30 cellular contexts compared by ENCODE assay signal in genomic region chr13:36369268-36370107, GRCh38. TPM values are rescaled to one million over a fixed set of nuclear protein-coding genes. Genes with fewer than 3 reads are reported as not detected.
DNase-seq lines count a peak whose midpoint lies in the region; ATAC-seq and TF ChIP-seq lines count a peak whose summit lies in the region.
"Had no signal": no experiment of that assay in that cellular context is flagged by ENCODE, and none has a peak within 500 bp of the region (broad histone marks: within the 10 kb centered on the region; RNA-seq: fewer than 3 reads in every experiment).

No MANE protein-coding gene starts in this region.

- peaks cover 20% of the 10 kb centered on the region for H3K9me3 Mint-ChIP-seq in WTC11
- H3K9me3 Mint-ChIP-seq: activated CD4-positive, alpha-beta memory T cell treated with anti-CD3 and anti-CD28 coated beads for 36 hours; activated naive CD4-positive, alpha-beta T cell treated with anti-CD3 and anti-CD28 coated beads, Interleukin-2, amount 50 U/mL, for 24 hours; activated T-cell treated with anti-CD3 and anti-CD28 coated beads, Interleukin-2, amount 50 U/mL, for 4 hours; natural killer cell treated with Interleukin-12 subunit alpha and Interleukin-12 subunit beta and Interleukin-15 and Interleukin-18, amount 100 ng/mL, for 72 hours had no signal

- no peaks in the 10 kb centered on the region for H3K27me3 ChIP-seq in right atrium auricular region
- H3K27me3 ChIP-seq: brain microvascular endothelial cell, SJSA1, spleen had no signal

- peaks cover 5% of the 10 kb centered on the region for H3K4me1 Mint-ChIP-seq in WTC11
- H3K4me1 Mint-ChIP-seq: activated naive CD4-positive, alpha-beta T cell treated with anti-CD3 and anti-CD28 coated beads, Interleukin-2, amount 50 U/mL, for 24 hours had no signal

- no peaks in the 10 kb centered on the region; the same call in 1 of the 2 replicates for H3K27me3 Mint-ChIP-seq in WTC11 (ENCODE audit: low read depth)
- H3K27me3 Mint-ChIP-seq: activated naive CD4-positive, alpha-beta T cell treated with anti-CD3 and anti-CD28 coated beads, Interleukin-2, amount 50 U/mL, for 24 hours had no signal

- intact Hi-C loops in Right ventricle myocardium superior (cut with DNase I), result no loop called here

- no peak overlapping the region for H3K4me3 Mint-ChIP-seq in WTC11
- H3K4me3 Mint-ChIP-seq: activated CD4-positive, alpha-beta memory T cell treated with anti-CD3 and anti-CD28 coated beads for 36 hours; activated naive CD4-positive, alpha-beta T cell treated with anti-CD3 and anti-CD28 coated beads, Interleukin-2, amount 50 U/mL, for 24 hours; activated T-cell treated with anti-CD3 and anti-CD28 coated beads, Interleukin-2, amount 50 U/mL, for 4 hours; natural killer cell treated with Interleukin-12 subunit alpha and Interleukin-12 subunit beta and Interleukin-15 and Interleukin-18, amount 100 ng/mL, for 72 hours had no signal

- peaks cover 24% of the 10 kb centered on the region for H3K36me3 Mint-ChIP-seq in WTC11
- H3K36me3 Mint-ChIP-seq: activated CD4-positive, alpha-beta memory T cell treated with anti-CD3 and anti-CD28 coated beads for 36 hours; natural killer cell treated with Interleukin-12 subunit alpha and Interleukin-12 subunit beta and Interleukin-15 and Interleukin-18, amount 100 ng/mL, for 72 hours had no signal

- H3K9me3 ChIP-seq in right atrium auricular region, result no peaks in the 10 kb centered on the region
- H3K9me3 ChIP-seq: SJSA1, spleen had no signal

- H3K36me3 ChIP-seq in right atrium auricular region, result no peaks in the 10 kb centered on the region
- H3K36me3 ChIP-seq: brain microvascular endothelial cell, SJSA1, spleen, WERI-Rb-1 had no signal

- no peak for DNase-seq in Right ventricle myocardium superior
- DNase-seq in right atrium auricular region (ENCODE audit: low spot score), result no peak
- DNase-seq in epidermal melanocyte (ENCODE audit: insufficient read length, low spot score), result peak; percentile 51
- peak; percentile 58 for DNase-seq in kidney tubule cell (ENCODE audit: low spot score)
- no peak for DNase-seq in WTC11 (ENCODE audit: low spot score)
- DNase-seq in LoVo (ENCODE audit: low spot score), result no peak
- no peak for DNase-seq in NCI-H187 treated with DMSO at 0.1 percent for 48 hours (lab: John Stamatoyannopoulos, UW)
- DNase-seq: 8988T; activated CD4-positive, alpha-beta memory T cell treated with anti-CD3 and anti-CD28 coated beads for 36 hours; activated T-cell treated with anti-CD3 and anti-CD28 coated beads, Interleukin-2, amount 50 U/mL, for 4 hours; brain microvascular endothelial cell; dermis blood vessel endothelial cell; GF-D8; mesendoderm; NCI-H1417 treated with DMSO at 0.1 percent for 48 hours; NCI-H2171 treated with DMSO at 0.1 percent for 48 hours; NCI-H748 treated with DMSO at 0.1 percent for 48 hours; spleen; stimulated activated CD4-positive, alpha-beta T cell treated with anti-CD3 and anti-CD28 coated beads, Interleukin-4, amount 100 ng/mL, for 4 hours; T-helper 2 cell; WERI-Rb-1 had no signal

- H3K27ac ChIP-seq in right atrium auricular region, result peak overlapping the region in 1 of 2 donors; percentile 27
- peak overlapping the region; percentile 95 for H3K27ac ChIP-seq in temporal lobe (ENCODE audit: low read depth, low read length)
- H3K27ac ChIP-seq: brain microvascular endothelial cell, C4-2B, epithelial cell of prostate, SJSA1, spleen, WERI-Rb-1 had no signal

- no peak overlapping the region for H3K4me3 ChIP-seq in right atrium auricular region
- H3K4me3 ChIP-seq: GM12878, SJSA1, spleen had no signal

- CTCF ChIA-PET in WTC11 (lab: Charles Lee), result interaction anchor here (1.5 kb wide), 1 partner anchor 23 kb away, joined by 3 read pairs; no protein-coding TSS in a partner anchor

- H3K4me1 ChIP-seq in right atrium auricular region, result no peaks in the 10 kb centered on the region
- H3K4me1 ChIP-seq: SJSA1, spleen had no signal

- H3K27ac Mint-ChIP-seq in WTC11, result no peak overlapping the region
- H3K27ac Mint-ChIP-seq: activated CD4-positive, alpha-beta memory T cell treated with anti-CD3 and anti-CD28 coated beads for 36 hours; activated naive CD4-positive, alpha-beta T cell treated with anti-CD3 and anti-CD28 coated beads, Interleukin-2, amount 50 U/mL, for 24 hours; natural killer cell treated with Interleukin-12 subunit alpha and Interleukin-12 subunit beta and Interleukin-15 and Interleukin-18, amount 100 ng/mL, for 72 hours; progenitor cell of endocrine pancreas had no signal

- POLR2A ChIA-PET in WTC11 (lab: Charles Lee), result no interaction called here

- ATAC-seq in Right ventricle myocardium superior (ENCODE audit: poor library complexity), result peak; percentile 44
- no peak for ATAC-seq in WTC11
- ATAC-seq: activated T-cell treated with anti-CD3 and anti-CD28 coated beads, Interleukin-2, amount 50 U/mL, for 4 hours; GM12878; natural killer cell treated with Interleukin-12 subunit alpha and Interleukin-12 subunit beta and Interleukin-15 and Interleukin-18, amount 100 ng/mL, for 72 hours had no signal

- TF ChIP-seq CTCF in right atrium auricular region (IDR thresholded peaks at IDR 0.05), result no peak
- no peak for TF ChIP-seq CTCF in WTC11 (IDR thresholded peaks at IDR 0.05)

TF ChIP-seq in WTC11, 78 proteins besides CTCF, POLR2A, EP300 and RAD21:
- TF ChIP-seq SMAD4 (CRISPR knock-in tag; IDR thresholded peaks at IDR 0.05), result no peak
- TF ChIP-seq HMGA2 (CRISPR knock-in tag; IDR thresholded peaks at IDR 0.05), result no peak
- no peak for TF ChIP-seq ZNF138 (CRISPR knock-in tag; conservative IDR thresholded peaks at IDR 0.05)
- no peak for TF ChIP-seq JUN (CRISPR knock-in tag; IDR thresholded peaks at IDR 0.05)
- TF ChIP-seq FOXP1 (CRISPR knock-in tag; IDR thresholded peaks at IDR 0.05; ENCODE audit: borderline replicate concordance), result no peak
- no peak for TF ChIP-seq ZNF512 (CRISPR knock-in tag; IDR thresholded peaks at IDR 0.05; ENCODE audit: borderline replicate concordance)
- TF ChIP-seq GTF2I (CRISPR knock-in tag; conservative IDR thresholded peaks at IDR 0.05), result no peak
- TF ChIP-seq ZNF425 (CRISPR knock-in tag; conservative IDR thresholded peaks at IDR 0.05), result no peak
- no peak for TF ChIP-seq HMGXB4 (CRISPR knock-in tag; IDR thresholded peaks at IDR 0.05)
- TF ChIP-seq JAZF1 (CRISPR knock-in tag; IDR thresholded peaks at IDR 0.05), result no peak
- TF ChIP-seq MXD4 (CRISPR knock-in tag; IDR thresholded peaks at IDR 0.05; ENCODE audit: borderline replicate concordance), result no peak
- TF ChIP-seq ELF4 (CRISPR knock-in tag; IDR thresholded peaks at IDR 0.05; ENCODE audit: low read depth), result no peak
- no peak for TF ChIP-seq TP53 (CRISPR knock-in tag; IDR thresholded peaks at IDR 0.05)
- no peak for TF ChIP-seq MYBL2 (CRISPR knock-in tag; IDR thresholded peaks at IDR 0.05)
- TF ChIP-seq SMAD3 (CRISPR knock-in tag; IDR thresholded peaks at IDR 0.05; ENCODE audit: borderline replicate concordance), result no peak
- no peak for TF ChIP-seq NR1H2 (CRISPR knock-in tag; IDR thresholded peaks at IDR 0.05)
- no peak for TF ChIP-seq ATF1 (CRISPR knock-in tag; IDR thresholded peaks at IDR 0.05)
- no peak for TF ChIP-seq GABPB1 (CRISPR knock-in tag; IDR thresholded peaks at IDR 0.05)

RNA-seq across cellular contexts. Expression of gene SPART, which starts 23.3 kb away (rescaled TPM):
- total RNA-seq in Right ventricle myocardium superior, result 35.2 TPM
- total RNA-seq in right atrium auricular region, result 10 to 100 TPM; 34.1 to 36.3 TPM
- total RNA-seq in temporal lobe, result 17.9 TPM
- 88.8 to 95.7 TPM (median 95.7 TPM) in 3 replicates for total RNA-seq in WTC11 (2021)
- total RNA-seq: OCI-LY7 had no signal

Comparison
In these comparisons a context has a peak if more than half of its experiments do, and no peak if none do; other contexts are left out.
1. DNase-seq: peak in epidermal melanocyte (single experiment) and kidney tubule cell (single experiment); none in Right ventricle myocardium superior (single experiment), right atrium auricular region (single experiment), WTC11 (single experiment), LoVo (single experiment) and NCI-H187 treated with DMSO at 0.1 percent for 48 hours (single experiment).